In genomic region chr6:167494698-167495435, GRCh38 we compare ENCODE assay signal across 14 cellular contexts.
A peak's percentile ranks its signal among the peaks of the same experiment; 100 is the strongest.
DNase-seq lines count a peak whose midpoint lies in the region; FAIRE-seq and TF ChIP-seq lines count a peak whose summit lies in the region.
"Had no signal": no experiment of that assay in that cellular context is flagged by ENCODE, and none has a peak within 500 bp of the region (broad histone marks: within the 10 kb centered on the region; RNA-seq: fewer than 3 reads in every experiment).

No MANE protein-coding gene starts in this region.

- POLR2A ChIA-PET in HEK293T (lab: Yijun Ruan, JAX) = no interaction called here

- TF ChIP-seq CTCF in bronchial epithelial cell (IDR thresholded peaks at IDR 0.05; ENCODE audit: insufficient read depth, low read length, severe bottlenecking) = no peak
- no peak for TF ChIP-seq CTCF in nephron progenitor cell (IDR thresholded peaks at IDR 0.05)

- H3K27me3 Mint-ChIP-seq in nephron progenitor cell (ENCODE audit: low read depth, poor library complexity) = peaks cover 9% of the 10 kb centered on the region

- peaks cover 52% of the 10 kb centered on the region for H3K4me1 Mint-ChIP-seq in nephron progenitor cell
- H3K4me1 Mint-ChIP-seq: CD8-positive, alpha-beta memory T cell had no signal

- peak overlapping the region; percentile 34 for H3K4me3 Mint-ChIP-seq in nephron progenitor cell
- H3K4me3 Mint-ChIP-seq: CD8-positive, alpha-beta memory T cell; HFFc6 had no signal

- no peak overlapping the region for H3K4me3 ChIP-seq in bronchial epithelial cell (ENCODE audit: low read depth, low read length)

- no peaks in the 10 kb centered on the region for H3K9me3 Mint-ChIP-seq in nephron progenitor cell

- no peak overlapping the region for H3K27ac Mint-ChIP-seq in nephron progenitor cell
- H3K27ac Mint-ChIP-seq: HFFc6 had no signal

- no peaks in the 10 kb centered on the region for H3K27me3 ChIP-seq in bronchial epithelial cell (ENCODE audit: control insufficient read depth, insufficient read depth, low read length)

- no peaks in the 10 kb centered on the region for H3K36me3 ChIP-seq in bronchial epithelial cell (ENCODE audit: control insufficient read depth, insufficient read depth, low read length)

- no peak for DNase-seq in HEK293T (ENCODE audit: extremely low spot score)
- DNase-seq in bronchial epithelial cell (ENCODE audit: low read depth) = no peak
- no peak for DNase-seq in nephron progenitor cell
- DNase-seq in urothelium cell line (ENCODE audit: low spot score) = no peak
- DNase-seq in dermis blood vessel endothelial cell = no peak
- no peak for DNase-seq in iPS-NIHi11 (ENCODE audit: low spot score)
- DNase-seq in NOMO-1 (lab: John Stamatoyannopoulos, UW; ENCODE audit: unreplicated experiment in 2 of 2) = no peak
- DNase-seq: CD8-positive, alpha-beta memory T cell; EL; HFFc6; NCI-H2081; NCI-H446 had no signal

- no peaks in the 10 kb centered on the region for H3K36me3 Mint-ChIP-seq in nephron progenitor cell (ENCODE audit: low read depth)
- H3K36me3 Mint-ChIP-seq: CD8-positive, alpha-beta memory T cell had no signal

- FAIRE-seq in bronchial epithelial cell (lab: Jason Lieb, UNC) (peak; percentile 64), urothelium cell line (lab: Jason Lieb, UNC) (peak; percentile 85)
- FAIRE-seq: H54, RCC 7860 had no signal

- CTCF ChIA-PET in HEK293T (lab: Yijun Ruan, JAX) = interaction anchor here (0.5 kb wide), 1 partner anchor 194 kb away, joined by 3 read pairs; no protein-coding TSS in a partner anchor

TF ChIP-seq in HEK293T, 16 proteins besides CTCF, POLR2A, EP300 and RAD21:
- TF ChIP-seq PKNOX1 (IDR thresholded peaks at IDR 0.05) (no peak), ARNT (IDR thresholded peaks at IDR 0.05) (no peak), CTBP1 (IDR thresholded peaks at IDR 0.05; ENCODE audit: borderline replicate concordance) (0 out of 2 replicates have a peak, but pooled peaks have one; percentile 3)
